Comparison of ENCODE assay signal across 15 cellular contexts in genomic region chr18:5582054-5582453, GRCh38. TPM values are rescaled to one million over a fixed set of nuclear protein-coding genes. Genes with fewer than 3 reads are reported as not detected.
A peak's percentile ranks its signal among the peaks of the same experiment; 100 is the strongest.
DNase-seq lines count a peak whose midpoint lies in the region; ATAC-seq and TF ChIP-seq lines count a peak whose summit lies in the region.
"Had no signal": no experiment of that assay in that cellular context is flagged by ENCODE, and none has a peak within 500 bp of the region (broad histone marks: within the 10 kb centered on the region; RNA-seq: fewer than 3 reads in every experiment).

No MANE protein-coding gene starts in this region.

- H3K36me3 Mint-ChIP-seq in CD14-positive monocyte = no peaks in the 10 kb centered on the region
- H3K36me3 Mint-ChIP-seq: activated naive CD8-positive, alpha-beta T cell; memory B cell; stimulated activated naive B cell treated with anti-CD40 and anti-IgM and Interleukin-4, amounts not matched to agents 10 μg/mL and 1 μg/mL and 100 μg/mL, for 72 hours had no signal

- H3K9ac ChIP-seq in IMR-90 (ENCODE audit: low read depth, low read length) (no peak overlapping the region), mesendoderm (ENCODE audit: low read length) (no peak overlapping the region)

- ATAC-seq in IMR-90 (ENCODE audit: low read depth) = peak; percentile 77
- ATAC-seq in HG02938 (IDR thresholded peaks at IDR 0.05; ENCODE audit: unreplicated experiment) = no peak
- ATAC-seq: stimulated activated naive B cell treated with anti-CD40 and anti-IgM and Interleukin-4, amounts not matched to agents 10 μg/mL and 1 μg/mL and 100 μg/mL, for 72 hours had no signal

- no peak for TF ChIP-seq RAD21 in IMR-90 (IDR thresholded peaks at IDR 0.05; ENCODE audit: low read length)

- intact Hi-C loops in CD14-positive monocyte (cut with micrococcal nuclease) = no loop called here
- intact Hi-C loops in IMR-90 (cut with micrococcal nuclease) = no loop called here

- no peak overlapping the region for H4K91ac ChIP-seq in IMR-90 (ENCODE audit: insufficient read depth, low read depth, low read length)

- H3K18ac ChIP-seq in IMR-90 (ENCODE audit: low read depth, low read length) (no peak overlapping the region), mesendoderm (ENCODE audit: low read length) (no peak overlapping the region)

- no peak for TF ChIP-seq POLR2A in IMR-90 (IDR thresholded peaks at IDR 0.05; ENCODE audit: low read depth, low read length)

- H2AK5ac ChIP-seq in IMR-90 (ENCODE audit: low read depth, low read length) (no peak overlapping the region), mesendoderm (ENCODE audit: low read length) (no peak overlapping the region)

- H2BK15ac ChIP-seq in IMR-90 (ENCODE audit: low read depth, low read length) = no peak overlapping the region
- no peak overlapping the region for H2BK15ac ChIP-seq in mesendoderm (replicated peaks; ENCODE audit: low read depth)

- H2BK20ac ChIP-seq in IMR-90 (ENCODE audit: low read depth, low read length) = no peak overlapping the region

- peaks cover 16% of the 10 kb centered on the region for H3K4me1 Mint-ChIP-seq in CD14-positive monocyte
- H3K4me1 Mint-ChIP-seq: memory B cell; stimulated activated naive B cell treated with anti-CD40 and anti-IgM and Interleukin-4, amounts not matched to agents 10 μg/mL and 1 μg/mL and 100 μg/mL, for 72 hours had no signal

- H2BK5ac ChIP-seq in IMR-90 (ENCODE audit: low read depth, low read length, poor library complexity, severe bottlenecking) (peak overlapping the region; percentile 58), mesendoderm (ENCODE audit: low read length) (no peak overlapping the region)

- peak overlapping the region; percentile 40 for H2AFZ ChIP-seq in IMR-90 (replicated peaks; ENCODE audit: low read length, poor library complexity)

- 0 out of 2 replicates have a peak overlapping the region, but pooled peaks have one; percentile 3 for H3K4ac ChIP-seq in IMR-90 (ENCODE audit: low read depth, low read length)
- H3K4ac ChIP-seq in mesendoderm (ENCODE audit: low read depth, low read length) = no peak overlapping the region

- H3K27me3 Mint-ChIP-seq in CD14-positive monocyte (ENCODE audit: low read depth in 3 of 3) = peaks cover 13 to 17% (median 15%) of the 10 kb centered on the region in 3 donors
- H3K27me3 Mint-ChIP-seq: memory B cell had no signal

- WGBS in IMR-90 (ENCODE audit: extremely low coverage in 2 of 2, insufficient read length in 1 of 2), 2 experiments = no CpG with 5 or more reads among the region's 5 CpGs
- no CpG with 5 or more reads among the region's 5 CpGs for WGBS in mesendoderm (ENCODE audit: extremely low coverage, insufficient coverage, low lambda C conversion rate)

- H3K9me3 Mint-ChIP-seq in CD14-positive monocyte = peaks cover 0 to 2% (median 0%) of the 10 kb centered on the region in 7 donors
- H3K9me3 Mint-ChIP-seq: memory B cell; stimulated activated naive B cell treated with anti-CD40 and anti-IgM and Interleukin-4, amounts not matched to agents 10 μg/mL and 1 μg/mL and 100 μg/mL, for 72 hours had no signal

- peak overlapping the region; percentile 26; the same call in 1 of the 2 replicates for H3K4me2 ChIP-seq in IMR-90 (ENCODE audit: low read depth, low read length)
- no peak overlapping the region for H3K4me2 ChIP-seq in mesendoderm (ENCODE audit: low read length)

- H3K27me3 ChIP-seq in IMR-90 (ENCODE audit: control insufficient read depth, insufficient read depth, low read length) (no peaks in the 10 kb centered on the region), mesendoderm (ENCODE audit: insufficient read depth, low read length, poor library complexity) (no peaks in the 10 kb centered on the region)

- H3K79me1 ChIP-seq in IMR-90 (ENCODE audit: low read depth in 1 of 2, low read length in 2 of 2) = no peaks in the 10 kb centered on the region
- no peaks in the 10 kb centered on the region for H3K79me1 ChIP-seq in mesendoderm (ENCODE audit: low read length)

- POLR2A ChIA-PET in IMR-90 (lab: Charles Lee; ENCODE audit: unreplicated experiment) = no interaction called here

- no peak overlapping the region for H3K23ac ChIP-seq in IMR-90 (ENCODE audit: low read depth, low read length)
- no peak overlapping the region for H3K23ac ChIP-seq in mesendoderm (ENCODE audit: low read length)

- no peaks in the 10 kb centered on the region for H3K9me1 ChIP-seq in IMR-90 (ENCODE audit: insufficient read depth, low read length)

- TF ChIP-seq CTCF in CD14-positive monocyte (IDR thresholded peaks at IDR 0.05) = no peak
- no peak for TF ChIP-seq CTCF in IMR-90 (conservative IDR thresholded peaks at IDR 0.05; ENCODE audit: low read depth, low read length)

- no peak overlapping the region; a peak in 1 of 4 replicates for H4K8ac ChIP-seq in IMR-90 (ENCODE audit: low read depth in 2 of 2, low read length in 2 of 2)
- no peak overlapping the region for H4K8ac ChIP-seq in mesendoderm (ENCODE audit: low read depth, low read length)

- H3K27ac ChIP-seq in IMR-90 (ENCODE audit: insufficient read depth, low read length) (no peak overlapping the region), mesendoderm (ENCODE audit: low read depth, low read length) (no peak overlapping the region)

- no peak overlapping the region for H3K14ac ChIP-seq in IMR-90 (replicated peaks; ENCODE audit: low read depth, low read length)

- no peaks in the 10 kb centered on the region for H3K9me3 ChIP-seq in IMR-90 (ENCODE audit: control insufficient read depth, insufficient read depth, low read length)

- no peaks in the 10 kb centered on the region for H3K36me3 ChIP-seq in IMR-90 (ENCODE audit: control insufficient read depth, insufficient read depth, low read length)
- no peaks in the 10 kb centered on the region for H3K36me3 ChIP-seq in mesendoderm (ENCODE audit: control insufficient read depth, insufficient read depth, low read length)

- in situ Hi-C loops in IMR-90 (cut with MboI; ENCODE audit: low sequenced_read_pairs) = no loop called here

- no peaks in the 10 kb centered on the region for H3K79me2 ChIP-seq in mesendoderm (ENCODE audit: control insufficient read depth, insufficient read depth, low read length)

- dilution Hi-C loops in IMR-90 (cut with HindIII; ENCODE audit: low sequenced_read_pairs, unreplicated experiment) = no loop called here

- CTCF ChIA-PET in IMR-90 (lab: Yijun Ruan, JAX) = no interaction called here

- 0 out of 2 replicates have a peak overlapping the region, but pooled peaks have one; percentile 21 for H3K56ac ChIP-seq in IMR-90 (ENCODE audit: extremely low read depth, insufficient read depth, low read length)
- no peak overlapping the region for H3K56ac ChIP-seq in mesendoderm (ENCODE audit: low read length)

- H2BK120ac ChIP-seq in IMR-90 (ENCODE audit: low read depth, low read length) = peak overlapping the region; percentile 45; the same call in 1 of the 2 replicates
- H2BK120ac ChIP-seq in mesendoderm (ENCODE audit: low read depth, low read length) = no peak overlapping the region

- H3K4me3 Mint-ChIP-seq in CD14-positive monocyte = no peak overlapping the region
- H3K4me3 Mint-ChIP-seq: activated naive CD8-positive, alpha-beta T cell; memory B cell; stimulated activated naive B cell treated with anti-CD40 and anti-IgM and Interleukin-4, amounts not matched to agents 10 μg/mL and 1 μg/mL and 100 μg/mL, for 72 hours had no signal

- H3K27ac Mint-ChIP-seq in CD14-positive monocyte = peak overlapping the region in 5 of 7 donors; percentile 50 to 91 (median 78)
- H3K27ac Mint-ChIP-seq: activated naive CD8-positive, alpha-beta T cell; memory B cell; stimulated activated naive B cell treated with anti-CD40 and anti-IgM and Interleukin-4, amounts not matched to agents 10 μg/mL and 1 μg/mL and 100 μg/mL, for 72 hours had no signal

- DNase-seq in CD14-positive monocyte (ENCODE audit: low spot score) = no peak
- peak; percentile 68 for DNase-seq in IMR-90
- DNase-seq in dedifferentiated amniotic fluid mesenchymal stem cell (ENCODE audit: extremely low spot score) = peak; percentile 33
- peak; percentile 84 for DNase-seq in mesendoderm
- no peak for DNase-seq in LoVo (ENCODE audit: low spot score)
- no peak for DNase-seq in activated naive CD4-positive, alpha-beta T cell treated with anti-CD3 and anti-CD28 coated beads, Interleukin-2, amount 50 U/mL, for 16 hours
- no peak for DNase-seq in dermis blood vessel endothelial cell
- DNase-seq: C1 segment of cervical spinal cord; NCI-H1048; NCI-H226; stimulated activated CD4-positive, alpha-beta T cell treated with anti-CD3 and anti-CD28 coated beads, Interleukin-2, amount 100 ng/mL, for 48 hours; stimulated activated naive B cell treated with anti-CD40 and anti-IgM and Interleukin-4, amounts not matched to agents 10 μg/mL and 1 μg/mL and 100 μg/mL, for 72 hours had no signal

- no peaks in the 10 kb centered on the region for H4K20me1 ChIP-seq in IMR-90 (ENCODE audit: insufficient read depth, low read length)

- BruUV-seq in IMR-90 (replicated peaks; lab: Mats Ljungman, UMichigan) = no TSS peak

- H2AK9ac ChIP-seq in IMR-90 (replicated peaks; ENCODE audit: low read depth, low read length, poor library complexity) = peak overlapping the region; percentile 5

- no peak overlapping the region for H3K4me3 ChIP-seq in IMR-90 (ENCODE audit: insufficient read depth, low read depth, low read length)
- no peak overlapping the region for H3K4me3 ChIP-seq in mesendoderm (ENCODE audit: low read length)

- peaks cover 9% of the 10 kb centered on the region for H3K4me1 ChIP-seq in IMR-90 (ENCODE audit: control insufficient read depth, insufficient read depth, low read length)
- no peaks in the 10 kb centered on the region for H3K4me1 ChIP-seq in mesendoderm (ENCODE audit: control insufficient read depth, low read depth, low read length)

- H4K5ac ChIP-seq in IMR-90 (ENCODE audit: low read depth, low read length) = no peak overlapping the region
- no peak overlapping the region for H4K5ac ChIP-seq in mesendoderm (ENCODE audit: low read length)

TF ChIP-seq in IMR-90, 13 proteins besides CTCF, POLR2A, EP300 and RAD21 (continues in another document):
- no peak for TF ChIP-seq FOS (IDR thresholded peaks at IDR 0.05; ENCODE audit: low read depth, low read length)
- no peak for TF ChIP-seq RFX5 (IDR thresholded peaks at IDR 0.05; ENCODE audit: low read depth, low read length)

RNA-seq across cellular contexts. Expression of gene EPB41L3, which starts 38.3 kb away (rescaled TPM):
- polyA plus RNA-seq in CD14-positive monocyte = 10 to 100 TPM; 25.2 to 56.6 TPM
- 70.3 and 90.5 TPM in 2 replicates for total RNA-seq in IMR-90 (2012; rRNA removed)
- 36.6 and 39.9 TPM in 2 replicates for polyA plus RNA-seq in IMR-90 (2012; rRNA removed)
- polyA plus RNA-seq in IMR-90 (2012; cell fraction: cytosol; rRNA removed) = 22.8 and 27.2 TPM in 2 replicates
- 18.8 and 44.4 TPM in 2 replicates for polyA plus RNA-seq in IMR-90 (2012; cell fraction: nucleus; rRNA removed; ENCODE audit: low replicate concordance)
- polyA plus RNA-seq in mesendoderm (2013, experiment 1 of 2) = 26.7 TPM
- polyA plus RNA-seq in mesendoderm (2013, experiment 2 of 2) = 26.2 TPM
- 38.1 and 42.1 TPM in 2 replicates for total RNA-seq in dermis blood vessel endothelial cell

Comparison
In these comparisons a context has a peak if more than half of its experiments do, and no peak if none do; other contexts are left out.
1. DNase-seq: peak in IMR-90 (single experiment), dedifferentiated amniotic fluid mesenchymal stem cell (single experiment) and mesendoderm (single experiment); none in CD14-positive monocyte (single experiment), LoVo (single experiment), activated naive CD4-positive, alpha-beta T cell treated with anti-CD3 and anti-CD28 coated beads, Interleukin-2, amount 50 U/mL, for 16 hours (single experiment) and dermis blood vessel endothelial cell (single experiment).